In genomic region chr5:134026521-134027202, GRCh38 we compare ENCODE assay signal across 1 cellular context.
TF ChIP-seq lines count a peak whose summit lies in the region.

No MANE protein-coding gene starts in this region.

TF ChIP-seq in HepG2, 621 proteins besides CTCF, POLR2A, EP300 and RAD21 (continued from another document):
- TF ChIP-seq KDM6A (CRISPR knock-in tag; IDR thresholded peaks at IDR 0.05; ENCODE audit: low read depth) (no peak), ZNF580 (CRISPR knock-in tag; IDR thresholded peaks at IDR 0.05; ENCODE audit: borderline replicate concordance, low read depth) (0 out of 2 replicates have a peak, but pooled peaks have one; percentile 40), ZNF263 (CRISPR knock-in tag; IDR thresholded peaks at IDR 0.05) (no peak), MLX (CRISPR knock-in tag; IDR thresholded peaks at IDR 0.05) (no peak), FOXA3 (CRISPR knock-in tag; IDR thresholded peaks at IDR 0.05) (no peak), ZNF329 (CRISPR knock-in tag; IDR thresholded peaks at IDR 0.05; ENCODE audit: low read depth) (no peak), ZNF556 (CRISPR knock-in tag; IDR thresholded peaks at IDR 0.05; ENCODE audit: borderline replicate concordance) (no peak), SMAD9 (CRISPR knock-in tag; IDR thresholded peaks at IDR 0.05) (no peak), AGO1 (IDR thresholded peaks at IDR 0.05; ENCODE audit: low read depth, low read length, poor library complexity, severe bottlenecking) (no peak), NFATC3 (CRISPR knock-in tag; IDR thresholded peaks at IDR 0.05) (no peak), STAG1 (CRISPR knock-in tag; IDR thresholded peaks at IDR 0.05) (peak; percentile 84), IRF9 (CRISPR knock-in tag; IDR thresholded peaks at IDR 0.05; ENCODE audit: borderline replicate concordance) (no peak), HNF4A (CRISPR knock-in tag; IDR thresholded peaks at IDR 0.05) (peak; percentile 29; the same call in 1 of the 2 replicates), STAT6 (CRISPR knock-in tag; IDR thresholded peaks at IDR 0.05; ENCODE audit: borderline replicate concordance) (no peak), ZNF562 (CRISPR knock-in tag; IDR thresholded peaks at IDR 0.05; ENCODE audit: borderline replicate concordance) (no peak), IKZF1 (IDR thresholded peaks at IDR 0.05) (no peak), ZMAT3 (CRISPR knock-in tag; conservative IDR thresholded peaks at IDR 0.05) (no peak), ZFP91 (CRISPR knock-in tag; IDR thresholded peaks at IDR 0.05; ENCODE audit: borderline replicate concordance) (no peak), ZNF224 (CRISPR knock-in tag; IDR thresholded peaks at IDR 0.05) (no peak), ZNF446 (CRISPR knock-in tag; IDR thresholded peaks at IDR 0.05) (no peak), ZFP41 (CRISPR knock-in tag; IDR thresholded peaks at IDR 0.05; ENCODE audit: borderline replicate concordance) (no peak), ZNF232 (CRISPR knock-in tag; IDR thresholded peaks at IDR 0.05; ENCODE audit: borderline replicate concordance) (no peak), NCOR1 (IDR thresholded peaks at IDR 0.05; ENCODE audit: borderline replicate concordance, low read length) (no peak), ZFP36L2 (CRISPR knock-in tag; IDR thresholded peaks at IDR 0.05) (no peak), GATAD2A (CRISPR knock-in tag; IDR thresholded peaks at IDR 0.05) (peak; percentile 38; the same call in 1 of the 2 replicates), ZMYM3 (CRISPR knock-in tag; IDR thresholded peaks at IDR 0.05) (peak; percentile 40; the same call in 1 of the 2 replicates), ZEB1 (IDR thresholded peaks at IDR 0.05; ENCODE audit: insufficient replicate concordance, low read depth) (no peak), TBP (CRISPR knock-in tag; IDR thresholded peaks at IDR 0.05) (no peak), ZNF160 (CRISPR knock-in tag; IDR thresholded peaks at IDR 0.05) (no peak), MIXL1 (CRISPR knock-in tag; IDR thresholded peaks at IDR 0.05) (0 out of 2 replicates have a peak, but pooled peaks have one; percentile 49), SALL1 (CRISPR knock-in tag; IDR thresholded peaks at IDR 0.05) (peak; percentile 67), XBP1 (CRISPR knock-in tag; IDR thresholded peaks at IDR 0.05) (no peak)
- TF ChIP-seq, protein P1, sequence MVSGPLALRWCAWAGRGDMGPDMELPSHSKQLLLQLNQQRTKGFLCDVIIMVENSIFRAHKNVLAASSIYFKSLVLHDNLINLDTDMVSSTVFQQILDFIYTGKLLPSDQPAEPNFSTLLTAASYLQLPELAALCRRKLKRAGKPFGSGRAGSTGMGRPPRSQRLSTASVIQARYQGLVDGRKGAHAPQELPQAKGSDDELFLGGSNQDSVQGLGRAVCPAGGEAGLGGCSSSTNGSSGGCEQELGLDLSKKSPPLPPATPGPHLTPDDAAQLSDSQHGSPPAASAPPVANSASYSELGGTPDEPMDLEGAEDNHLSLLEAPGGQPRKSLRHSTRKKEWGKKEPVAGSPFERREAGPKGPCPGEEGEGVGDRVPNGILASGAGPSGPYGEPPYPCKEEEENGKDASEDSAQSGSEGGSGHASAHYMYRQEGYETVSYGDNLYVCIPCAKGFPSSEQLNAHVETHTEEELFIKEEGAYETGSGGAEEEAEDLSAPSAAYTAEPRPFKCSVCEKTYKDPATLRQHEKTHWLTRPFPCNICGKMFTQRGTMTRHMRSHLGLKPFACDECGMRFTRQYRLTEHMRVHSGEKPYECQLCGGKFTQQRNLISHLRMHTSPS (CRISPR knock-in tag; IDR thresholded peaks at IDR 0.05; ENCODE audit: low read depth): peak; percentile 14; the same call in 1 of the 2 replicates
- TF ChIP-seq, protein P2, sequence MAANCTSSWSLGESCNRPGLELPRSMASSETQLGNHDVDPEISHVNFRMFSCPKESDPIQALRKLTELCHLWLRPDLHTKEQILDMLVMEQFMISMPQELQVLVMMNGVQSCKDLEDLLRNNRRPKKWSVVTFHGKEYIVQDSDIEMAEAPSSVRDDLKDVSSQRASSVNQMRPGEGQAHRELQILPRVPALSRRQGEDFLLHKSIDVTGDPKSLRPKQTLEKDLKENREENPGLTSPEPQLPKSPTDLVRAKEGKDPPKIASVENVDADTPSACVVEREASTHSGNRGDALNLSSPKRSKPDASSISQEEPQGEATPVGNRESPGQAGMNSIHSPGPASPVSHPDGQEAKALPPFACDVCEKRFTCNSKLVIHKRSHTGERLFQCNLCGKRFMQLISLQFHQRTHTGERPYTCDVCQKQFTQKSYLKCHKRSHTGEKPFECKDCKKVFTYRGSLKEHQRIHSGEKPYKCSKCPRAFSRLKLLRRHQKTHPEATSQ (CRISPR knock-in tag; IDR thresholded peaks at IDR 0.05; ENCODE audit: borderline replicate concordance): no peak
